ENCODE assay signal across 19 cellular contexts in the genomic region with DNA sequence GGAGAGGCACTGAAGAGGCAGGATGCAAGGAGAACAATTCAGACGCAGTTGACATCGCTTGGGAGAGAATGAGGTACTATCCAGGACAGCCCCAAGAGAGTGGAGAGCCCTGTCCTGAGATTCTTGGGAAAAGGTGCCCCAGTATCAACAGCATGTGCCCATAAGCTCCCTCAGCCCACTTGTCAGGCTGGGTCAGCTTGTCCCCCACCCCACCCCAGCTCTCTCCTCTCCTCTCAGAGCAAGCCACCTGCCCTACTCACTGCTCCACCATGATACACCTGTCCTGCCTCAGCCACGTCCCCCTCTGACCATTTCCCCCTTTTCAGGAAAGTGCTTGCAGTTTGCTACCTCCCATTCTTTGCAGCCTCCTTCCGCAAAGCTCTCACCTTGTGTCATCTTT.
DNase-seq lines count a peak whose midpoint lies in the region; ATAC-seq and TF ChIP-seq lines count a peak whose summit lies in the region.
"Had no signal": no experiment of that assay in that cellular context is flagged by ENCODE, and none has a peak within 500 bp of the region (broad histone marks: within the 10 kb centered on the region; RNA-seq: fewer than 3 reads in every experiment).

No MANE protein-coding gene starts in this region.

- H3K4me1 Mint-ChIP-seq in activated naive CD4-positive, alpha-beta T cell treated with anti-CD3 and anti-CD28 coated beads, Interleukin-2, amount 10 ng/mL, durations not matched to agents 7 days and 5 days: peaks cover 54% of the 10 kb centered on the region
- peaks cover 28% of the 10 kb centered on the region for H3K4me1 Mint-ChIP-seq in T-helper 17 cell

- no peaks in the 10 kb centered on the region for H3K27me3 ChIP-seq in KMS-11 (ENCODE audit: insufficient read depth, low read depth)
- no peaks in the 10 kb centered on the region for H3K27me3 ChIP-seq in mesenchymal stem cell (ENCODE audit: control insufficient read depth in 1 of 2, insufficient read depth in 1 of 2, low read length in 2 of 2)
- H3K27me3 ChIP-seq: MG63 had no signal

- 97% methylated on average over 4 of the region's 4 CpGs for WGBS in mesenchymal stem cell

- H2AK5ac ChIP-seq in mesenchymal stem cell (ENCODE audit: low read length, severe bottlenecking): no peak overlapping the region

- no peak for ATAC-seq in activated naive CD4-positive, alpha-beta T cell treated with anti-CD3 and anti-CD28 coated beads, Interleukin-2, amount 50 U/mL, for 72 hours
- ATAC-seq in T-helper 17 cell: no peak

- H3K4me3 Mint-ChIP-seq in activated naive CD4-positive, alpha-beta T cell treated with anti-CD3 and anti-CD28 coated beads, Interleukin-2, amount 10 ng/mL, durations not matched to agents 7 days and 5 days: no peak overlapping the region
- H3K4me3 Mint-ChIP-seq in T-helper 17 cell: no peak overlapping the region

- no peak overlapping the region for H3K23ac ChIP-seq in mesenchymal stem cell (ENCODE audit: low read length in 2 of 2)

- H3K9ac ChIP-seq in KMS-11 (no peak overlapping the region), mesenchymal stem cell (ENCODE audit: low read length) (no peak overlapping the region)
- H3K9ac ChIP-seq: SK-N-SH had no signal

- peaks cover 25% of the 10 kb centered on the region for H3K36me3 Mint-ChIP-seq in activated naive CD4-positive, alpha-beta T cell treated with anti-CD3 and anti-CD28 coated beads, Interleukin-2, amount 10 ng/mL, durations not matched to agents 7 days and 5 days
- no peaks in the 10 kb centered on the region for H3K36me3 Mint-ChIP-seq in activated naive CD4-positive, alpha-beta T cell treated with anti-CD3 and anti-CD28 coated beads, Interleukin-2, amount 50 U/mL, for 72 hours
- peaks cover 4% of the 10 kb centered on the region for H3K36me3 Mint-ChIP-seq in T-helper 17 cell (ENCODE audit: low read depth)

- DNase-seq in activated naive CD4-positive, alpha-beta T cell treated with anti-CD3 and anti-CD28 coated beads, Interleukin-2, amount 10 ng/mL, durations not matched to agents 7 days and 5 days: no peak
- no peak for DNase-seq in activated naive CD4-positive, alpha-beta T cell treated with anti-CD3 and anti-CD28 coated beads, Interleukin-2, amount 50 U/mL, for 72 hours (ENCODE audit: low spot score in 2 of 2)
- no peak for DNase-seq in T-helper 17 cell
- no peak for DNase-seq in mesenchymal stem cell
- DNase-seq in T1000 (lab: John Stamatoyannopoulos, UW): no peak
- no peak for DNase-seq in NCI-H510A treated with DMSO at 0.1 percent for 48 hours (lab: John Stamatoyannopoulos, UW)
- DNase-seq: AML-193, DMS79 treated with DMSO at 0.1 percent for 48 hours, H7, Karpas-422, MG63, NCI-H1092, NCI-H146, NCI-H2081, NCI-H2171 treated with DMSO at 0.1 percent for 48 hours, NCI-H748 treated with DMSO at 0.1 percent for 48 hours, SHP77 treated with DMSO at 0.1 percent for 48 hours, SK-N-SH had no signal

- H4K20me1 ChIP-seq in KMS-11 (ENCODE audit: insufficient read depth): no peaks in the 10 kb centered on the region

- H3K79me2 ChIP-seq in KMS-11 (ENCODE audit: insufficient read depth, low read depth): no peaks in the 10 kb centered on the region

- peak overlapping the region; percentile 9 to 81 for H3K18ac ChIP-seq in mesenchymal stem cell (ENCODE audit: low read depth in 1 of 2, low read length in 2 of 2)

- peak overlapping the region; percentile 16 for H4K8ac ChIP-seq in mesenchymal stem cell (ENCODE audit: low read length)

- peak overlapping the region in 1 of 2 experiments; percentile 67 for H3K4ac ChIP-seq in mesenchymal stem cell (ENCODE audit: low read depth in 1 of 2, low read length in 2 of 2)

- no peaks in the 10 kb centered on the region for H3K36me3 ChIP-seq in KMS-11 (ENCODE audit: insufficient read depth)
- peaks cover 16 to 28% of the 10 kb centered on the region in 2 experiments for H3K36me3 ChIP-seq in mesenchymal stem cell (ENCODE audit: control insufficient read depth in 1 of 2, insufficient read depth in 2 of 2, low read depth in 1 of 2, low read length in 2 of 2)

- H2BK120ac ChIP-seq in mesenchymal stem cell (ENCODE audit: low read depth, low read length): no peak overlapping the region

- H3K9me3 ChIP-seq in T-helper 17 cell (ENCODE audit: control insufficient read depth, low read length, poor library complexity, severe bottlenecking) (no peaks in the 10 kb centered on the region), mesenchymal stem cell (ENCODE audit: control insufficient read depth, low read length) (no peaks in the 10 kb centered on the region)
- H3K9me3 ChIP-seq: MG63, SK-N-SH had no signal

- TF ChIP-seq CTCF in KMS-11 (conservative IDR thresholded peaks at IDR 0.05; ENCODE audit: low read depth, low read length): no peak

- H3K14ac ChIP-seq in mesenchymal stem cell (ENCODE audit: low read length in 2 of 2): peak overlapping the region in 1 of 2 experiments; percentile 49

- H3K27ac Mint-ChIP-seq in activated naive CD4-positive, alpha-beta T cell treated with anti-CD3 and anti-CD28 coated beads, Interleukin-2, amount 10 ng/mL, durations not matched to agents 7 days and 5 days: peak overlapping the region; percentile 82
- peak overlapping the region in 1 of 2 donors; percentile 87 for H3K27ac Mint-ChIP-seq in activated naive CD4-positive, alpha-beta T cell treated with anti-CD3 and anti-CD28 coated beads, Interleukin-2, amount 50 U/mL, for 72 hours
- H3K27ac Mint-ChIP-seq in T-helper 17 cell: peak overlapping the region; percentile 61

- H4K91ac ChIP-seq in mesenchymal stem cell (ENCODE audit: low read length): peak overlapping the region; percentile 12

- H3K27ac ChIP-seq in KMS-11 (peak overlapping the region; percentile 97), mesenchymal stem cell (ENCODE audit: low read length, poor library complexity, severe bottlenecking) (no peak overlapping the region)

- H2BK12ac ChIP-seq in mesenchymal stem cell (ENCODE audit: low read length in 2 of 2): peak overlapping the region; percentile 6 to 88

- H2BK15ac ChIP-seq in mesenchymal stem cell (ENCODE audit: low read depth, poor library complexity, severe bottlenecking): no peak overlapping the region

- H3K79me1 ChIP-seq in mesenchymal stem cell (replicated peaks; ENCODE audit: low read length, poor library complexity, severe bottlenecking): peaks cover 6% of the 10 kb centered on the region

- H3K4me3 ChIP-seq in KMS-11 (IDR thresholded peaks at IDR 0.05; ENCODE audit: insufficient read depth, low read depth, low read length): no peak overlapping the region
- H3K4me3 ChIP-seq in mesenchymal stem cell (ENCODE audit: insufficient read depth in 1 of 2, low read depth in 1 of 2, low read length in 2 of 2): no peak overlapping the region
- H3K4me3 ChIP-seq: MG63 had no signal

- H2AFZ ChIP-seq in KMS-11 (ENCODE audit: low read depth) (no peak overlapping the region), mesenchymal stem cell (ENCODE audit: low read depth, low read length) (no peak overlapping the region)

- H3K27me3 Mint-ChIP-seq in activated naive CD4-positive, alpha-beta T cell treated with anti-CD3 and anti-CD28 coated beads, Interleukin-2, amount 10 ng/mL, durations not matched to agents 7 days and 5 days: no peaks in the 10 kb centered on the region
- no peaks in the 10 kb centered on the region for H3K27me3 Mint-ChIP-seq in T-helper 17 cell

- peak overlapping the region; percentile 95; the same call in 1 of the 2 replicates for H3K4me2 ChIP-seq in KMS-11
- H3K4me2 ChIP-seq in mesenchymal stem cell (ENCODE audit: low read length, poor library complexity, severe bottlenecking): no peak overlapping the region
- H3K4me2 ChIP-seq: SK-N-SH had no signal

- no peaks in the 10 kb centered on the region for H3K9me3 Mint-ChIP-seq in activated naive CD4-positive, alpha-beta T cell treated with anti-CD3 and anti-CD28 coated beads, Interleukin-2, amount 10 ng/mL, durations not matched to agents 7 days and 5 days
- no peaks in the 10 kb centered on the region for H3K9me3 Mint-ChIP-seq in activated naive CD4-positive, alpha-beta T cell treated with anti-CD3 and anti-CD28 coated beads, Interleukin-2, amount 50 U/mL, for 72 hours

- peaks cover 90% of the 10 kb centered on the region for H3K4me1 ChIP-seq in KMS-11 (ENCODE audit: low read depth, poor library complexity, severe bottlenecking)
- peaks cover 7% of the 10 kb centered on the region for H3K4me1 ChIP-seq in mesenchymal stem cell (ENCODE audit: control insufficient read depth, insufficient read depth, low read depth, low read length)

- no peak overlapping the region for H2BK5ac ChIP-seq in mesenchymal stem cell (ENCODE audit: low read depth, low read length, poor library complexity, severe bottlenecking)

- CTCF ChIA-PET in activated naive CD4-positive, alpha-beta T cell treated with anti-CD3 and anti-CD28 coated beads, Interleukin-2, amount 10 ng/mL, durations not matched to agents 7 days and 5 days (lab: Charles Lee): interaction anchor here (0.9 to 3.8 kb wide), 3 partner anchors 102 to 186 kb away, joined by 3 to 32 read pairs (median 3); no protein-coding TSS in a partner anchor
